ENCODE assay signal across 30 cellular contexts in genomic region chr13:80297503-80297902, GRCh38.
"Had no signal": no experiment of that assay in that cellular context is flagged by ENCODE, and none has a peak within 500 bp of the region (broad histone marks: within the 10 kb centered on the region; RNA-seq: fewer than 3 reads in every experiment).

No MANE protein-coding gene starts in this region.

- H3K36me3 ChIP-seq: ascending aorta, brain microvascular endothelial cell, heart left ventricle, left ventricle myocardium inferior, stomach, tibial artery, upper lobe of right lung had no signal

- H3K27ac Mint-ChIP-seq: activated naive CD4-positive, alpha-beta T cell treated with anti-CD3 and anti-CD28 coated beads, Interleukin-2, amount 10 ng/mL, durations not matched to agents 7 days and 5 days; activated naive CD8-positive, alpha-beta T cell treated with anti-CD3 and anti-CD28 coated beads, Interleukin-2, amount 10 ng/mL, durations not matched to agents 7 days and 5 days; activated T-helper 1 cell treated with anti-CD3 and anti-CD28 coated beads, Interleukin-12 subunit alpha, Interleukin-12 subunit beta, Interleukin-2, Interleukin-4 antibody, amounts not matched to agents 30 ng/mL and 10 ng/mL and 1 ng/mL, durations not matched to agents 14 hours and 24 hours and 36 hours; naive B cell; stimulated activated naive B cell treated with anti-CD40 and anti-IgM and Interleukin-4, amounts not matched to agents 10 μg/mL and 1 μg/mL and 100 μg/mL, for 72 hours; T-helper 17 cell had no signal

- H3K4me3 ChIP-seq: ascending aorta, coronary artery, dorsolateral prefrontal cortex, heart left ventricle, left ventricle myocardium inferior, psoas muscle, stomach, tibial artery, upper lobe of right lung had no signal

- H3K79me2 ChIP-seq: parathyroid adenoma had no signal

- H3K9me3 ChIP-seq: ascending aorta, heart left ventricle, left ventricle myocardium inferior, psoas muscle, stomach, tibial artery, upper lobe of right lung had no signal

- H3K9me3 Mint-ChIP-seq: activated naive CD4-positive, alpha-beta T cell treated with anti-CD3 and anti-CD28 coated beads, Interleukin-2, amount 10 ng/mL, durations not matched to agents 7 days and 5 days; activated naive CD8-positive, alpha-beta T cell treated with anti-CD3 and anti-CD28 coated beads, Interleukin-2, amount 10 ng/mL, durations not matched to agents 7 days and 5 days; activated T-helper 1 cell treated with anti-CD3 and anti-CD28 coated beads, Interleukin-12 subunit alpha, Interleukin-12 subunit beta, Interleukin-2, Interleukin-4 antibody, amounts not matched to agents 30 ng/mL and 10 ng/mL and 1 ng/mL, durations not matched to agents 14 hours and 24 hours and 36 hours; mesothelial cell of epicardium; naive B cell; stimulated activated naive B cell treated with anti-CD40 and anti-IgM and Interleukin-4, amounts not matched to agents 10 μg/mL and 1 μg/mL and 100 μg/mL, for 72 hours had no signal

- H3K9ac ChIP-seq: parathyroid adenoma had no signal

- H3K36me3 Mint-ChIP-seq: activated naive CD4-positive, alpha-beta T cell treated with anti-CD3 and anti-CD28 coated beads, Interleukin-2, amount 10 ng/mL, durations not matched to agents 7 days and 5 days; activated naive CD8-positive, alpha-beta T cell treated with anti-CD3 and anti-CD28 coated beads, Interleukin-2, amount 10 ng/mL, durations not matched to agents 7 days and 5 days; mesothelial cell of epicardium; naive B cell; stimulated activated naive B cell treated with anti-CD40 and anti-IgM and Interleukin-4, amounts not matched to agents 10 μg/mL and 1 μg/mL and 100 μg/mL, for 72 hours had no signal

- H2AFZ ChIP-seq: parathyroid adenoma had no signal

- H3K27ac ChIP-seq: ascending aorta, brain microvascular endothelial cell, coronary artery, dorsolateral prefrontal cortex, heart left ventricle, left ventricle myocardium inferior, parathyroid adenoma, psoas muscle, stomach, tibial artery, upper lobe of right lung had no signal

- H3K4me1 Mint-ChIP-seq: activated naive CD4-positive, alpha-beta T cell treated with anti-CD3 and anti-CD28 coated beads, Interleukin-2, amount 10 ng/mL, durations not matched to agents 7 days and 5 days; activated naive CD8-positive, alpha-beta T cell treated with anti-CD3 and anti-CD28 coated beads, Interleukin-2, amount 10 ng/mL, durations not matched to agents 7 days and 5 days; T-helper 17 cell had no signal

- H3K4me1 ChIP-seq: ascending aorta, heart left ventricle, parathyroid adenoma, psoas muscle, stomach, tibial artery, upper lobe of right lung had no signal

- H3K4me3 Mint-ChIP-seq: activated naive CD4-positive, alpha-beta T cell treated with anti-CD3 and anti-CD28 coated beads, Interleukin-2, amount 10 ng/mL, durations not matched to agents 7 days and 5 days; activated naive CD8-positive, alpha-beta T cell treated with anti-CD3 and anti-CD28 coated beads, Interleukin-2, amount 10 ng/mL, durations not matched to agents 7 days and 5 days; activated T-helper 1 cell treated with anti-CD3 and anti-CD28 coated beads, Interleukin-12 subunit alpha, Interleukin-12 subunit beta, Interleukin-2, Interleukin-4 antibody, amounts not matched to agents 30 ng/mL and 10 ng/mL and 1 ng/mL, durations not matched to agents 14 hours and 24 hours and 36 hours; mesothelial cell of epicardium; naive B cell; nephron progenitor cell; stimulated activated naive B cell treated with anti-CD40 and anti-IgM and Interleukin-4, amounts not matched to agents 10 μg/mL and 1 μg/mL and 100 μg/mL, for 72 hours; T-helper 17 cell had no signal

- H3K27me3 ChIP-seq: ascending aorta, brain microvascular endothelial cell, dorsolateral prefrontal cortex, heart left ventricle, stomach, tibial artery, upper lobe of right lung had no signal

- H3K27me3 Mint-ChIP-seq: activated naive CD4-positive, alpha-beta T cell treated with anti-CD3 and anti-CD28 coated beads, Interleukin-2, amount 10 ng/mL, durations not matched to agents 7 days and 5 days; activated naive CD8-positive, alpha-beta T cell treated with anti-CD3 and anti-CD28 coated beads, Interleukin-2, amount 10 ng/mL, durations not matched to agents 7 days and 5 days; naive B cell; stimulated activated naive B cell treated with anti-CD40 and anti-IgM and Interleukin-4, amounts not matched to agents 10 μg/mL and 1 μg/mL and 100 μg/mL, for 72 hours; T-helper 17 cell had no signal

- DNase-seq: activated CD4-positive, alpha-beta T cell treated with anti-CD3 and anti-CD28 coated beads for 1 hour; activated CD8-positive, alpha-beta memory T cell treated with anti-CD3 and anti-CD28 coated beads for 24 hours; activated effector memory CD4-positive, alpha-beta T cell treated with anti-CD3 and anti-CD28 coated beads, Interleukin-2, amount 50 U/mL, for 16 hours; activated naive CD4-positive, alpha-beta T cell treated with anti-CD3 and anti-CD28 coated beads, Interleukin-2, amount 10 ng/mL, durations not matched to agents 7 days and 5 days; activated naive CD8-positive, alpha-beta T cell treated with anti-CD3 and anti-CD28 coated beads, Interleukin-2, amount 10 ng/mL, durations not matched to agents 7 days and 5 days; brain microvascular endothelial cell; dorsolateral prefrontal cortex; effector memory CD4-positive, alpha-beta T cell; erythroblast; foreskin fibroblast; heart left ventricle; hypothalamus; left ventricle myocardium inferior; naive B cell; nephron progenitor cell; occipital lobe; psoas muscle; stimulated activated CD4-positive, alpha-beta T cell treated with anti-CD3 and anti-CD28 coated beads, Interleukin-15, amount 100 ng/mL, for 24 hours; stimulated activated CD4-positive, alpha-beta T cell treated with anti-CD3 and anti-CD28 coated beads, Interleukin-2, amount 100 ng/mL, for 24 hours; stimulated activated naive B cell treated with anti-CD40 and anti-IgM and Interleukin-4, amounts not matched to agents 10 μg/mL and 1 μg/mL and 100 μg/mL, for 72 hours; stomach; T-helper 17 cell; T1000; tibial artery; upper lobe of right lung had no signal
